Comparison of ENCODE assay signal across 14 cellular contexts in genomic region chr16:69905171-69905555, GRCh38.
"Had no signal": no experiment of that assay in that cellular context is flagged by ENCODE, and none has a peak within 500 bp of the region (broad histone marks: within the 10 kb centered on the region; RNA-seq: fewer than 3 reads in every experiment).

No MANE protein-coding gene starts in this region.

- H3K4me1 ChIP-seq: gastrocnemius medialis, spleen had no signal

- H3K4me3 ChIP-seq: esophagus muscularis mucosa, gastrocnemius medialis, spleen had no signal

- ATAC-seq: effector memory CD8-positive, alpha-beta T cell; gastrocnemius medialis; natural killer cell; sciatic nerve; stimulated activated memory B cell treated with anti-CD40 and anti-IgM and Interleukin-4, amounts not matched to agents 10 μg/mL and 1 μg/mL and 100 μg/mL, for 72 hours had no signal

- DNase-seq: effector memory CD8-positive, alpha-beta T cell; gastrocnemius medialis; mammary epithelial cell; natural killer cell; posterior cingulate gyrus; spleen; stimulated activated CD4-positive, alpha-beta T cell treated with anti-CD3 and anti-CD28 coated beads, Interleukin-15, amount 100 ng/mL, for 24 hours; stimulated activated CD4-positive, alpha-beta T cell treated with anti-CD3 and anti-CD28 coated beads, Interleukin-1b, Interleukin-23, amount 100 ng/mL, for 48 hours; stimulated activated CD4-positive, alpha-beta T cell treated with anti-CD3 and anti-CD28 coated beads, Interleukin-4, amount 100 ng/mL, for 24 hours had no signal

- H3K27ac ChIP-seq: epithelial cell of prostate, esophagus muscularis mucosa, gastrocnemius medialis, spleen had no signal

- H3K27me3 ChIP-seq: esophagus muscularis mucosa, gastrocnemius medialis, spleen had no signal

- FAIRE-seq: urothelium cell line had no signal

- H3K9me3 ChIP-seq: esophagus muscularis mucosa, gastrocnemius medialis, spleen had no signal
